1 cellular context compared by ENCODE assay signal in the genomic region with DNA sequence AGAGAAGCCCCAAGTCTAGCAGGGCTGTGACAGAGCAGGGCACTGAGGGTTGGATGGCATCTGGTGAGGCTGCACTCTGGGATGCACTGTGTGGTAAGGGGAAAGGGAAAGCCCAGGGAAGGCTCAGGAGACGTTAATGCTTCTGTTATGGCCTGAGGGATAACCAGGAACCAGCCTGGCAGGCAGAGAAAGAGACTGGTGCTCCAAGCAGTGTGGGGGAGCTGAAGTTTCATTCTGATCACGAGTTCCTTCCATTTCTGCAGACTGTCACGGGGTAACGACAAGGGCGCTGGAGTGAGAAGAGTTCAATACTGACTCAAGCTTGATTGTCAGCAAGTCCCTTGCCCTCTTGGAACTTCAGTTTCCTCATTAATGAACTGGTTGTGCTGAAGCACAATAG.
TF ChIP-seq lines count a peak whose summit lies in the region.

No MANE protein-coding gene starts in this region.

TF ChIP-seq in H1, 55 proteins besides CTCF, POLR2A, EP300 and RAD21:
- TF ChIP-seq, protein P1, sequence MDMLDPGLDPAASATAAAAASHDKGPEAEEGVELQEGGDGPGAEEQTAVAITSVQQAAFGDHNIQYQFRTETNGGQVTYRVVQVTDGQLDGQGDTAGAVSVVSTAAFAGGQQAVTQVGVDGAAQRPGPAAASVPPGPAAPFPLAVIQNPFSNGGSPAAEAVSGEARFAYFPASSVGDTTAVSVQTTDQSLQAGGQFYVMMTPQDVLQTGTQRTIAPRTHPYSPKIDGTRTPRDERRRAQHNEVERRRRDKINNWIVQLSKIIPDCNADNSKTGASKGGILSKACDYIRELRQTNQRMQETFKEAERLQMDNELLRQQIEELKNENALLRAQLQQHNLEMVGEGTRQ (IDR thresholded peaks at IDR 0.05; ENCODE audit: low read length): no peak
- TF ChIP-seq KDM4A (IDR thresholded peaks at IDR 0.05; ENCODE audit: low read depth, low read length, severe bottlenecking) (no peak), KDM1A (IDR thresholded peaks at IDR 0.05; ENCODE audit: borderline replicate concordance, low read length) (no peak), POU5F1 (IDR thresholded peaks at IDR 0.05; ENCODE audit: low read depth, low read length) (no peak), SIN3A (conservative IDR thresholded peaks at IDR 0.05 in 1 of 2, IDR thresholded peaks at IDR 0.05 in 1 of 2; ENCODE audit: low read depth in 1 of 2, low read length in 2 of 2) (no peak), CBX5 (IDR thresholded peaks at IDR 0.05; ENCODE audit: low read depth, low read length) (no peak), EZH2 (IDR thresholded peaks at IDR 0.05; ENCODE audit: low read depth, low read length, severe bottlenecking) (no peak), RNF2 (IDR thresholded peaks at IDR 0.05; ENCODE audit: borderline replicate concordance, low read depth, low read length, missing control alignments, poor library complexity, severe bottlenecking) (no peak), SIRT6 (IDR thresholded peaks at IDR 0.05; ENCODE audit: low read length) (no peak), TAF7 (optimal IDR thresholded peaks at IDR 0.05; ENCODE audit: borderline replicate concordance, low read depth, low read length) (no peak), BCL11A (IDR thresholded peaks at IDR 0.05; ENCODE audit: low read depth in 2 of 2, low read length in 2 of 2) (no peak), JUND (IDR thresholded peaks at IDR 0.05; ENCODE audit: low read length) (no peak), FOSL1 (IDR thresholded peaks at IDR 0.05; ENCODE audit: insufficient read depth, low read depth, low read length) (no peak), SP4 (IDR thresholded peaks at IDR 0.05; ENCODE audit: low read length) (no peak), SIX5 (IDR thresholded peaks at IDR 0.05; ENCODE audit: low read depth, low read length) (no peak), GABPA (IDR thresholded peaks at IDR 0.05; ENCODE audit: borderline replicate concordance, insufficient read depth, low read length) (no peak), BRCA1 (IDR thresholded peaks at IDR 0.05; ENCODE audit: low read depth, low read length) (no peak)
- TF ChIP-seq, protein P2, sequence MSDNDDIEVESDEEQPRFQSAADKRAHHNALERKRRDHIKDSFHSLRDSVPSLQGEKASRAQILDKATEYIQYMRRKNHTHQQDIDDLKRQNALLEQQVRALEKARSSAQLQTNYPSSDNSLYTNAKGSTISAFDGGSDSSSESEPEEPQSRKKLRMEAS (IDR thresholded peaks at IDR 0.05): no peak
